25 cellular contexts compared by ENCODE assay signal in the genomic region with DNA sequence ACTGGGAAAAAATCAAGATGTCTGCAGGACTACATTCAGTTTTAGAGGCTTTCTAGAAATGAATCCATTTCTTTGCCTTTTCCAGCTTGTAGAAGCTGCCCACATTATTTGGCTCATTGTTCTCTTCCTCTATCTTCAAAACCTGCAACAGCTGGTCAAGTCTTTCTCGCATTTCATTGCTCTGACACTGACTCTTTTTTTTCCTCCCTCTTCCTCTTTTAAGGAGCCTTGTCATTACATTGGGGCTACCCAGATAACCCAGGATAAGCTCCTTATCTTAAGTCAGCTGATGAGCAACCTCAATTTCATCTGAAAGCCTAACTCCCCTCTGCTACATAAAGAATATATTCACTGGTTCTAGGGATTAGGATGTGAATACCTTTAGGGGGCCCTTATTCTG.
"Had no signal": no experiment of that assay in that cellular context is flagged by ENCODE, and none has a peak within 500 bp of the region (broad histone marks: within the 10 kb centered on the region; RNA-seq: fewer than 3 reads in every experiment).

No MANE protein-coding gene starts in this region.

- ATAC-seq: activated CD8-positive, alpha-beta T cell treated with anti-CD3 and anti-CD28 coated beads, Interleukin-2, amount 10 ng/mL, durations not matched to agents 7 days and 5 days; T-helper 17 cell; WTC11 had no signal

- H3K27me3 ChIP-seq: Peyer's patch had no signal

- H3K36me3 ChIP-seq: Peyer's patch had no signal

- H3K27ac ChIP-seq: Peyer's patch, RWPE1 had no signal

- H3K4me3 ChIP-seq: Peyer's patch had no signal

- H3K4me1 ChIP-seq: Peyer's patch had no signal

- DNase-seq: activated CD4-positive, alpha-beta T cell treated with anti-CD3 and anti-CD28 coated beads for 48 hours; activated CD4-positive, alpha-beta T cell treated with anti-CD3 and anti-CD28 coated beads, Interleukin-2, amount 50 U/mL, for 4 hours; activated CD4-positive, CD25-positive, alpha-beta regulatory T cell treated with anti-CD3 and anti-CD28 coated beads, Interleukin-2, amount 50 U/mL, for 72 hours; activated CD8-positive, alpha-beta memory T cell treated with anti-CD3 and anti-CD28 coated beads, Interleukin-2, amount 50 U/mL, for 48 hours; activated CD8-positive, alpha-beta T cell treated with anti-CD3 and anti-CD28 coated beads, Interleukin-2, amount 10 ng/mL, durations not matched to agents 7 days and 5 days; activated naive CD4-positive, alpha-beta T cell treated with anti-CD3 and anti-CD28 coated beads, Interleukin-2, amount 50 U/mL, for 16 hours; activated naive CD8-positive, alpha-beta T cell treated with anti-CD3 and anti-CD28 coated beads, Interleukin-2, amount 10 ng/mL, durations not matched to agents 7 days and 5 days; activated T-cell treated with anti-CD3 and anti-CD28 coated beads, Interleukin-2, amount 50 U/mL, for 1 hour; amniotic stem cell; Karpas-422; MV-4-11; NCI-H1092 treated with DMSO at 0.1 percent for 48 hours; NCI-H1417 treated with DMSO at 0.1 percent for 48 hours; NCI-H1694; NCI-H2029; NCI-H345; NCI-H510A; NCI-H69; NK-92 treated with Interleukin-12 subunit alpha and Interleukin-12 subunit beta, amount 100 ng/mL, for 24 hours; Peyer's patch; Right ventricle myocardium superior; T-helper 17 cell; T-helper 9 cell had no signal

- H3K9me3 ChIP-seq: Peyer's patch had no signal
